Comparison of ENCODE assay signal across 8 cellular contexts in genomic region chr16:69763557-69763942, GRCh38. TPM values are rescaled to one million over a fixed set of nuclear protein-coding genes. Genes with fewer than 3 reads are reported as not detected.
DNase-seq lines count a peak whose midpoint lies in the region; ATAC-seq, FAIRE-seq and TF ChIP-seq lines count a peak whose summit lies in the region.

No MANE protein-coding gene starts in this region.

- H3K9me3 Mint-ChIP-seq in activated CD4-positive, alpha-beta T cell treated with anti-CD3 and anti-CD28 coated beads for 36 hours (ENCODE audit: low read depth) = no peaks in the 10 kb centered on the region

- no peak for TF ChIP-seq RAD21 in HepG2 (CRISPR knock-in tag; IDR thresholded peaks at IDR 0.05)

- no peak for DNase-seq in activated CD4-positive, alpha-beta T cell treated with anti-CD3 and anti-CD28 coated beads for 36 hours
- no peak for DNase-seq in activated CD4-positive, alpha-beta T cell treated with anti-CD3 and anti-CD28 coated beads, Interleukin-2, amount 50 U/mL, for 48 hours
- DNase-seq in adipocyte (ENCODE audit: low read depth) = peak; percentile 14
- no peak for DNase-seq in HepG2 (ENCODE audit: low spot score)
- DNase-seq in suprapubic skin (ENCODE audit: low spot score in 2 of 2) = no peak
- no peak for DNase-seq in omental fat pad (ENCODE audit: low spot score)
- DNase-seq in NCI-H146 (lab: John Stamatoyannopoulos, UW) = no peak

- H3K4me1 ChIP-seq in adipocyte (ENCODE audit: control insufficient read depth, insufficient read depth, low read length) (peaks cover 8% of the 10 kb centered on the region), HepG2 (ENCODE audit: insufficient read depth, low read length) (peaks cover 61% of the 10 kb centered on the region), suprapubic skin (peaks cover 15% of the 10 kb centered on the region)

- no peaks in the 10 kb centered on the region for H3K36me3 ChIP-seq in adipocyte (ENCODE audit: control insufficient read depth, insufficient read depth, low read length, severe bottlenecking)
- H3K36me3 ChIP-seq in HepG2 (replicated peaks in 1 of 2; ENCODE audit: control insufficient read depth in 1 of 2, insufficient read depth in 2 of 2, low read length in 2 of 2) = no peaks in the 10 kb centered on the region
- H3K36me3 ChIP-seq in suprapubic skin = no peaks in the 10 kb centered on the region

- H3K4me1 Mint-ChIP-seq in activated CD4-positive, alpha-beta T cell treated with anti-CD3 and anti-CD28 coated beads for 36 hours = peaks cover 45% of the 10 kb centered on the region

- peaks cover 2% of the 10 kb centered on the region for H3K36me3 Mint-ChIP-seq in activated CD4-positive, alpha-beta T cell treated with anti-CD3 and anti-CD28 coated beads for 36 hours (ENCODE audit: low read depth)

- no peak for ATAC-seq in activated CD4-positive, alpha-beta T cell treated with anti-CD3 and anti-CD28 coated beads for 36 hours
- ATAC-seq in HepG2 (no peak), omental fat pad (ENCODE audit: low FRiP score) (no peak), GM19328 (IDR thresholded peaks at IDR 0.05; ENCODE audit: unreplicated experiment) (no peak)

- no peak overlapping the region for H2AFZ ChIP-seq in HepG2 (ENCODE audit: low read length)

- no peaks in the 10 kb centered on the region for H3K9me3 ChIP-seq in adipocyte (ENCODE audit: control insufficient read depth, low read length)
- H3K9me3 ChIP-seq in HepG2 (ENCODE audit: low read length) = no peaks in the 10 kb centered on the region
- H3K9me3 ChIP-seq in suprapubic skin = no peaks in the 10 kb centered on the region

- H3K9ac ChIP-seq in adipocyte (ENCODE audit: low read length) = peak overlapping the region; percentile 97
- peak overlapping the region; percentile 94 for H3K9ac ChIP-seq in HepG2 (ENCODE audit: insufficient read depth, low read depth, low read length)

- H3K27me3 ChIP-seq in adipocyte (replicated peaks; ENCODE audit: control insufficient read depth, insufficient read depth, low read length) (no peaks in the 10 kb centered on the region), HepG2 (ENCODE audit: control insufficient read depth in 1 of 2, insufficient read depth in 2 of 2, low read length in 2 of 2) (no peaks in the 10 kb centered on the region; a peak in 2 of 5 replicates), suprapubic skin (no peaks in the 10 kb centered on the region)

- TF ChIP-seq POLR2A in HepG2 (IDR thresholded peaks at IDR 0.05; ENCODE audit: insufficient read depth in 1 of 2, low read depth in 2 of 2, low read length in 2 of 2) = no peak
- TF ChIP-seq POLR2A in suprapubic skin (IDR thresholded peaks at IDR 0.05) = no peak

- H3K4me3 ChIP-seq in adipocyte (ENCODE audit: low read length) = peak overlapping the region; percentile 98
- peak overlapping the region; percentile 95 to 99 (median 95); a peak in 5 of 6 replicates for H3K4me3 ChIP-seq in HepG2 (replicated peaks in 1 of 3; ENCODE audit: insufficient read depth in 1 of 3, low read depth in 2 of 3, low read length in 3 of 3)
- H3K4me3 ChIP-seq in suprapubic skin = peak overlapping the region; percentile 79

- peak overlapping the region; percentile 91 for H3K4me3 Mint-ChIP-seq in activated CD4-positive, alpha-beta T cell treated with anti-CD3 and anti-CD28 coated beads for 36 hours

- POLR2A ChIA-PET in activated CD4-positive, alpha-beta T cell treated with anti-CD3 and anti-CD28 coated beads for 36 hours (lab: Charles Lee) = interaction anchor here (0.6 to 1.1 kb wide), 5 partner anchors 7 to 760 kb away, joined by 3 to 4 read pairs (median 3); partner anchors contain the start of gene COG4
- POLR2A ChIA-PET in HepG2 (lab: Yijun Ruan, JAX) = interaction anchor here (1.0 to 1.1 kb wide), 3 partner anchors 8 to 40 kb away, joined by 3 to 11 read pairs (median 7); partner anchors contain the start of gene NOB1

- in situ Hi-C loops in HepG2 (cut with HindIII; ENCODE audit: extremely low pct_ligation_motif_present, low pct_unique_long_range_greater_than_20kb) = no loop called here

- H3K79me2 ChIP-seq in HepG2 (ENCODE audit: insufficient read depth, low read length) = peaks cover 53% of the 10 kb centered on the region

- FAIRE-seq in HepG2 (lab: Jason Lieb, UNC) = no peak

- WGBS in HepG2 (ENCODE audit: low lambda C conversion rate) = 92% methylated on average over 6 of the region's 6 CpGs
- WGBS in suprapubic skin = 46% methylated on average over 6 of the region's 6 CpGs

- TF ChIP-seq EP300 in HepG2 (IDR thresholded peaks at IDR 0.05; ENCODE audit: low read depth in 2 of 2, low read length in 2 of 2) = no peak
- TF ChIP-seq EP300 in HepG2 (CRISPR knock-in tag; IDR thresholded peaks at IDR 0.05; ENCODE audit: borderline replicate concordance) = no peak
- no peak for TF ChIP-seq EP300 in suprapubic skin (IDR thresholded peaks at IDR 0.05)

- H4K20me1 ChIP-seq in HepG2 (ENCODE audit: insufficient read depth, low read length) = no peaks in the 10 kb centered on the region

- H3K27ac Mint-ChIP-seq in activated CD4-positive, alpha-beta T cell treated with anti-CD3 and anti-CD28 coated beads for 36 hours = peak overlapping the region; percentile 98

- CTCF ChIA-PET in activated CD4-positive, alpha-beta T cell treated with anti-CD3 and anti-CD28 coated beads for 36 hours (lab: Charles Lee) = interaction anchor here (1.2 to 2.3 kb wide), 2 partner anchors 10 to 34 kb away, joined by 3 to 8 read pairs; partner anchors contain the start of gene NOB1
- CTCF ChIA-PET in HepG2 (lab: Yijun Ruan, JAX; ENCODE audit: low intra/inter-chr PET ratio, low total read pairs) = no interaction called here

- H3K27ac ChIP-seq in HepG2 (ENCODE audit: extremely low read length, insufficient read depth, low read length) = peak overlapping the region; percentile 85
- peak overlapping the region; percentile 88 for H3K27ac ChIP-seq in suprapubic skin

- BruUV-seq in HepG2 (replicated peaks; lab: Mats Ljungman, UMichigan) = no TSS peak

- intact Hi-C loops in activated CD4-positive, alpha-beta T cell treated with anti-CD3 and anti-CD28 coated beads for 36 hours (cut with DNase I, micrococcal nuclease) = loop anchor here in 1 of 2 experiments (2.0 to 5.0 kb wide), 5 partner anchors 199 to 631 kb away; partner anchors contain the start of genes CHTF8, COG8, NFAT5 and NIP7
- intact Hi-C loops in HepG2 (cut with micrococcal nuclease; ENCODE audit: unreplicated experiment) = no loop called here

- H3K27me3 Mint-ChIP-seq in activated CD4-positive, alpha-beta T cell treated with anti-CD3 and anti-CD28 coated beads for 36 hours = no peaks in the 10 kb centered on the region

- TF ChIP-seq CTCF in HepG2 (CRISPR knock-in tag; IDR thresholded peaks at IDR 0.05) (no peak), suprapubic skin (IDR thresholded peaks at IDR 0.05) (no peak), omental fat pad (IDR thresholded peaks at IDR 0.05) (no peak)

- H3K4me2 ChIP-seq in HepG2 (ENCODE audit: low read depth, low read length) = peak overlapping the region; percentile 79

RNA-seq across cellular contexts. Expression of gene WWP2, which starts 1.4 kb away (rescaled TPM):
- 10 to 100 TPM; 43.3 to 44.6 TPM for total RNA-seq in activated CD4-positive, alpha-beta T cell treated with anti-CD3 and anti-CD28 coated beads for 36 hours
- total RNA-seq in HepG2 (2016; rRNA removed; fragmentation: Illumina TruSeq; extraction: Trizol) = 28.2 and 31.9 TPM in 2 replicates
- 18.6 and 20.3 TPM in 2 replicates for total RNA-seq in HepG2 (2016; cell fraction: cytosol; rRNA removed; fragmentation: Illumina TruSeq; extraction: Trizol; ENCODE audit: low read depth)
- total RNA-seq in HepG2 (2016; cell fraction: insoluble cytoplasmic fraction; rRNA removed; fragmentation: Illumina TruSeq; extraction: Trizol) = 25.4 and 28.2 TPM in 2 replicates
- total RNA-seq in HepG2 (2016; cell fraction: membrane; rRNA removed; fragmentation: Illumina TruSeq; extraction: Trizol) = 17.7 and 18.1 TPM in 2 replicates
- 36.0 and 41.1 TPM in 2 replicates for total RNA-seq in HepG2 (2016; cell fraction: nucleus; rRNA removed; fragmentation: Illumina TruSeq; extraction: Trizol)
- 11.4 and 13.6 TPM in 2 replicates for polyA plus RNA-seq in HepG2 (2011; rRNA removed)
- polyA plus RNA-seq in HepG2 (2011; cell fraction: cytosol; rRNA removed) = 7.5 and 8.1 TPM in 2 replicates
- 45.3 and 46.4 TPM in 2 replicates for polyA plus RNA-seq in HepG2 (2011; cell fraction: nucleus; rRNA removed)
- 25.4 and 26.4 TPM in 2 replicates for polyA plus RNA-seq in HepG2 (2012)
- polyA plus RNA-seq in HepG2 (2016; cell fraction: cytosol; fragmentation: Illumina TruSeq; extraction: Trizol; ENCODE audit: low read depth) = 3.6 and 3.7 TPM in 2 replicates
- 23.4 and 32.9 TPM in 2 replicates for polyA plus RNA-seq in HepG2 (2016; cell fraction: insoluble cytoplasmic fraction; fragmentation: Illumina TruSeq; extraction: Trizol; ENCODE audit: low read depth)
- polyA plus RNA-seq in HepG2 (2016; cell fraction: membrane; fragmentation: Illumina TruSeq; extraction: Trizol; ENCODE audit: low read depth) = 9.8 and 10.7 TPM in 2 replicates
- 61.5 and 63.2 TPM in 2 replicates for polyA plus RNA-seq in HepG2 (2016; cell fraction: nucleus; fragmentation: Illumina TruSeq; extraction: Trizol; ENCODE audit: insufficient read depth, low read depth)
- 17.8 and 29.5 TPM in 2 replicates for polyA minus RNA-seq in HepG2 (2011; rRNA and poly(A)+ RNA removed; ENCODE audit: low replicate concordance)
- 12.8 and 16.9 TPM in 2 replicates for polyA minus RNA-seq in HepG2 (2011; cell fraction: cytosol; rRNA and poly(A)+ RNA removed)
- polyA minus RNA-seq in HepG2 (2011; cell fraction: nucleus; rRNA and poly(A)+ RNA removed) = 37.2 and 39.9 TPM in 2 replicates
- total RNA-seq in suprapubic skin = 10 to 100 TPM; 27.1 to 48.9 (median 42.2) TPM
- total RNA-seq in omental fat pad = 10 to 100 TPM; 24.8 to 43.0 (median 30.1) TPM

RNA-seq across cellular contexts. Expression of gene NOB1, which starts 8.8 kb away (rescaled TPM):
- 100 to 1,000 TPM; 109 to 112 TPM for total RNA-seq in activated CD4-positive, alpha-beta T cell treated with anti-CD3 and anti-CD28 coated beads for 36 hours
- total RNA-seq in HepG2 (2016; rRNA removed; fragmentation: Illumina TruSeq; extraction: Trizol) = 47.1 and 83.5 TPM in 2 replicates
- 30.5 and 33.0 TPM in 2 replicates for total RNA-seq in HepG2 (2016; cell fraction: cytosol; rRNA removed; fragmentation: Illumina TruSeq; extraction: Trizol; ENCODE audit: low read depth)
- 48.8 and 85.3 TPM in 2 replicates for total RNA-seq in HepG2 (2016; cell fraction: insoluble cytoplasmic fraction; rRNA removed; fragmentation: Illumina TruSeq; extraction: Trizol)
- 54.4 and 54.7 TPM in 2 replicates for total RNA-seq in HepG2 (2016; cell fraction: membrane; rRNA removed; fragmentation: Illumina TruSeq; extraction: Trizol)
- total RNA-seq in HepG2 (2016; cell fraction: nucleus; rRNA removed; fragmentation: Illumina TruSeq; extraction: Trizol) = 37.1 and 40.2 TPM in 2 replicates
- polyA plus RNA-seq in HepG2 (2011; rRNA removed) = 159 and 162 TPM in 2 replicates
- 187 and 245 TPM in 2 replicates for polyA plus RNA-seq in HepG2 (2011; cell fraction: cytosol; rRNA removed)
- polyA plus RNA-seq in HepG2 (2011; cell fraction: nucleus; rRNA removed) = 97.8 and 101 TPM in 2 replicates
- polyA plus RNA-seq in HepG2 (2012) = 151 and 164 TPM in 2 replicates
- polyA plus RNA-seq in HepG2 (2016; cell fraction: cytosol; fragmentation: Illumina TruSeq; extraction: Trizol; ENCODE audit: low read depth) = 53.6 and 57.2 TPM in 2 replicates
- polyA plus RNA-seq in HepG2 (2016; cell fraction: insoluble cytoplasmic fraction; fragmentation: Illumina TruSeq; extraction: Trizol; ENCODE audit: low read depth) = 224 and 233 TPM in 2 replicates
- polyA plus RNA-seq in HepG2 (2016; cell fraction: membrane; fragmentation: Illumina TruSeq; extraction: Trizol; ENCODE audit: low read depth) = 81.4 and 91.5 TPM in 2 replicates
- 100 and 106 TPM in 2 replicates for polyA plus RNA-seq in HepG2 (2016; cell fraction: nucleus; fragmentation: Illumina TruSeq; extraction: Trizol; ENCODE audit: insufficient read depth, low read depth)
- polyA minus RNA-seq in HepG2 (2011; rRNA and poly(A)+ RNA removed; ENCODE audit: low replicate concordance) = 115 and 322 TPM in 2 replicates
- 172 TPM in 2 replicates for polyA minus RNA-seq in HepG2 (2011; cell fraction: cytosol; rRNA and poly(A)+ RNA removed)
- polyA minus RNA-seq in HepG2 (2011; cell fraction: nucleus; rRNA and poly(A)+ RNA removed) = 70.4 and 93.7 TPM in 2 replicates
- 10 to 100 TPM; 45.2 to 62.9 (median 52.1) TPM for total RNA-seq in suprapubic skin
- total RNA-seq in omental fat pad = 10 to 100 TPM; 37.4 to 50.3 (median 39.4) TPM

RNA-seq across cellular contexts. Expression of gene NQO1, which starts 37.2 kb away (rescaled TPM):
- total RNA-seq in activated CD4-positive, alpha-beta T cell treated with anti-CD3 and anti-CD28 coated beads for 36 hours = 10 to 100 TPM in 1 of 2 experiments, 1 to 10 TPM in 1; 9.9 to 11.4 TPM
- total RNA-seq in HepG2 (2016; rRNA removed; fragmentation: Illumina TruSeq; extraction: Trizol) = 1,060 and 1,621 TPM in 2 replicates
- 149 and 161 TPM in 2 replicates for total RNA-seq in HepG2 (2016; cell fraction: cytosol; rRNA removed; fragmentation: Illumina TruSeq; extraction: Trizol; ENCODE audit: low read depth)
- 1,077 and 1,733 TPM in 2 replicates for total RNA-seq in HepG2 (2016; cell fraction: insoluble cytoplasmic fraction; rRNA removed; fragmentation: Illumina TruSeq; extraction: Trizol)
- 191 and 197 TPM in 2 replicates for total RNA-seq in HepG2 (2016; cell fraction: membrane; rRNA removed; fragmentation: Illumina TruSeq; extraction: Trizol)
- total RNA-seq in HepG2 (2016; cell fraction: nucleus; rRNA removed; fragmentation: Illumina TruSeq; extraction: Trizol) = 379 and 382 TPM in 2 replicates
- 304 and 464 TPM in 2 replicates for polyA plus RNA-seq in HepG2 (2011; rRNA removed)
- 354 and 445 TPM in 2 replicates for polyA plus RNA-seq in HepG2 (2011; cell fraction: cytosol; rRNA removed)
- 76.3 and 83.7 TPM in 2 replicates for polyA plus RNA-seq in HepG2 (2011; cell fraction: nucleus; rRNA removed)
- polyA plus RNA-seq in HepG2 (2012) = 328 and 393 TPM in 2 replicates
- 156 and 179 TPM in 2 replicates for polyA plus RNA-seq in HepG2 (2016; cell fraction: cytosol; fragmentation: Illumina TruSeq; extraction: Trizol; ENCODE audit: low read depth)
- 1,625 and 1,852 TPM in 2 replicates for polyA plus RNA-seq in HepG2 (2016; cell fraction: insoluble cytoplasmic fraction; fragmentation: Illumina TruSeq; extraction: Trizol; ENCODE audit: low read depth)
- 151 and 153 TPM in 2 replicates for polyA plus RNA-seq in HepG2 (2016; cell fraction: membrane; fragmentation: Illumina TruSeq; extraction: Trizol; ENCODE audit: low read depth)
- polyA plus RNA-seq in HepG2 (2016; cell fraction: nucleus; fragmentation: Illumina TruSeq; extraction: Trizol; ENCODE audit: insufficient read depth, low read depth) = 546 and 575 TPM in 2 replicates
- polyA minus RNA-seq in HepG2 (2011; rRNA and poly(A)+ RNA removed; ENCODE audit: low replicate concordance) = 222 and 280 TPM in 2 replicates
- polyA minus RNA-seq in HepG2 (2011; cell fraction: cytosol; rRNA and poly(A)+ RNA removed) = 119 and 160 TPM in 2 replicates
- polyA minus RNA-seq in HepG2 (2011; cell fraction: nucleus; rRNA and poly(A)+ RNA removed) = 42.0 and 49.5 TPM in 2 replicates
- 10 to 100 TPM; 10.2 to 34.6 (median 21.4) TPM for total RNA-seq in suprapubic skin
- total RNA-seq in omental fat pad = 100 to 1,000 TPM; 150 to 377 (median 226) TPM

Comparison
In these comparisons a context has a peak if more than half of its experiments do, and no peak if none do; other contexts are left out.
1. RNA of gene NQO1, which starts 37.2 kb away (total RNA-seq): 149 to 1,733 TPM in HepG2 and 150 to 377 TPM in omental fat pad; 10.2 to 34.6 TPM in suprapubic skin and 9.9 to 11.4 TPM in activated CD4-positive, alpha-beta T cell treated with anti-CD3 and anti-CD28 coated beads for 36 hours; every median in the first group is over 4 times any median in the second.
2. Peak in every context shown above with its lines, with median percentiles within 50 percentile points of each other: H3K4me3 ChIP-seq.